In genomic region chr3:137866001-137866400, GRCh38 we compare ENCODE assay signal across 8 cellular contexts.
"Had no signal": no experiment of that assay in that cellular context is flagged by ENCODE, and none has a peak within 500 bp of the region (broad histone marks: within the 10 kb centered on the region; RNA-seq: fewer than 3 reads in every experiment).

No MANE protein-coding gene starts in this region.

- H3K27ac ChIP-seq: GM23248 had no signal

- H3K4me3 ChIP-seq: GM23248, HAP-1, K562 had no signal

- H3K36me3 ChIP-seq: HAP-1 had no signal

- H3K27ac Mint-ChIP-seq: HFFc6 had no signal

- H2AFZ ChIP-seq: GM23248 had no signal

- ATAC-seq: HCT116, K562 had no signal

- H3K9me3 ChIP-seq: HAP-1 had no signal

- H3K9ac ChIP-seq: GM23248 had no signal

- DNase-seq: GM23248, H7, HFFc6, IMR-90, KG1 had no signal

- H3K4me3 Mint-ChIP-seq: HFFc6 had no signal
